In genomic region chr6:8828376-8828775, GRCh38 we compare ENCODE assay signal across 32 cellular contexts.
"Had no signal": no experiment of that assay in that cellular context is flagged by ENCODE, and none has a peak within 500 bp of the region (broad histone marks: within the 10 kb centered on the region; RNA-seq: fewer than 3 reads in every experiment).

No MANE protein-coding gene starts in this region.

- H3K9me3 ChIP-seq: MG63 had no signal

- H3K27ac ChIP-seq: KMS-11 had no signal

- DNase-seq: Karpas-422, Kasumi-1, MG63, MM.1S, MV-4-11, NCI-H1048, NCI-H1092, NCI-H1092 treated with DMSO at 0.1 percent for 48 hours, NCI-H1105, NCI-H1105 treated with DMSO at 0.1 percent for 48 hours, NCI-H1417 treated with DMSO at 0.1 percent for 48 hours, NCI-H1436, NCI-H1436 treated with DMSO at 0.1 percent for 48 hours, NCI-H1694, NCI-H1694 treated with DMSO at 0.1 percent for 48 hours, NCI-H187, NCI-H187 treated with DMSO at 0.1 percent for 48 hours, NCI-H1930, NCI-H2029, NCI-H2029 treated with DMSO at 0.1 percent for 48 hours, NCI-H2081, NCI-H2081 treated with DMSO at 0.1 percent for 48 hours, NCI-H2107, NCI-H2171, NCI-H2171 treated with DMSO at 0.1 percent for 48 hours, NCI-H2227 treated with DMSO at 0.1 percent for 48 hours, NCI-H226, NCI-H345, NCI-H446, NCI-H446 treated with DMSO at 0.1 percent for 48 hours, NCI-H510A had no signal

- H3K4me3 ChIP-seq: MG63 had no signal

- H3K36me3 ChIP-seq: MG63 had no signal

- H3K4me2 ChIP-seq: KMS-11 had no signal

- H3K9ac ChIP-seq: KMS-11 had no signal

- H3K27me3 ChIP-seq: MG63 had no signal
